23 cellular contexts compared by ENCODE assay signal in the genomic region with DNA sequence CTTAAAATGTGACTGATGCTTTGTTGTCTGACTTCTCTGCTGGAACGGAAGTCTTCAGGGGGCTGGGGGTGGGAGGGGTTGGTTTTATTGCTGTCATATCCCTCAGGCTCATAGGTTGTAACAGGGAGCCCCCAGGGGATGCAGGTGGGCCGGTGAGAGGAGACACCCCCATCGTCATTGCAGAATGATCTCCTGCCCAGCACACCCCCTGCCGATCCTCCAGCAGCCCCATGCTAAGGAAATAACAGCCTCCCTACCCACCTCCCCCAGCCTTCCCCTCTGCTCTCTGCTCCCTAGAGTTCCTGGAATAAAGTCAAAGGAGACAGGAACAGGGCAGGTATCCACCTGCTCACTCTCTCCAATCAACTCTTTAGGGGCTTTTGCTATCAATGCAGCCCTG.
"Had no signal": no experiment of that assay in that cellular context is flagged by ENCODE, and none has a peak within 500 bp of the region (broad histone marks: within the 10 kb centered on the region; RNA-seq: fewer than 3 reads in every experiment).

No MANE protein-coding gene starts in this region.

- H3K4me1 ChIP-seq: prostate gland had no signal

- H3K9ac ChIP-seq: neural progenitor cell had no signal

- H2AFZ ChIP-seq: neural progenitor cell had no signal

- H3K4me3 ChIP-seq: lower lobe of right lung, mucosa of descending colon, neural progenitor cell, prostate gland, right atrium auricular region, smooth muscle cell, suprapubic skin, transverse colon, vagina had no signal

- H3K36me3 Mint-ChIP-seq: naive B cell, neural progenitor cell had no signal

- H3K36me3 ChIP-seq: lower lobe of right lung, neural progenitor cell, prostate gland, right atrium auricular region, suprapubic skin, transverse colon, vagina had no signal

- H3K4me2 ChIP-seq: neural progenitor cell, smooth muscle cell had no signal

- H3K9me3 ChIP-seq: lower lobe of right lung, mucosa of descending colon, prostate gland, right atrium auricular region, suprapubic skin, transverse colon, vagina had no signal

- ATAC-seq: effector memory CD8-positive, alpha-beta T cell; left ventricle myocardium superior; lower lobe of right lung; mucosa of descending colon; sciatic nerve; stimulated activated naive CD8-positive, alpha-beta T cell treated with anti-CD3 and anti-CD28 coated beads, Interleukin-15, amount 100 ng/mL, for 72 hours had no signal

- DNase-seq: cortex of kidney; effector memory CD8-positive, alpha-beta T cell; hypothalamus; immature natural killer cell; left ventricle myocardium superior; lower lobe of right lung; mucosa of descending colon; naive B cell; stimulated activated CD4-positive, alpha-beta T cell treated with anti-CD3 and anti-CD28 coated beads, Interleukin-12 subunit alpha, Interleukin-12 subunit beta, amount 100 ng/mL, for 4 hours; stimulated activated CD4-positive, alpha-beta T cell treated with anti-CD3 and anti-CD28 coated beads, Interleukin-1b, Interleukin-23, amount 100 ng/mL, for 48 hours; stimulated activated CD4-positive, alpha-beta T cell treated with anti-CD3 and anti-CD28 coated beads, Interleukin-4, amount 100 ng/mL, for 1 hour; stimulated activated CD8-positive, alpha-beta memory T cell treated with anti-CD3 and anti-CD28 coated beads, Interleukin-4, amount 100 ng/mL, for 48 hours; stimulated activated naive CD4-positive, alpha-beta T cell; stimulated activated naive CD8-positive, alpha-beta T cell treated with anti-CD3 and anti-CD28 coated beads, Interleukin-15, amount 100 ng/mL, for 72 hours; transverse colon had no signal

- H3K9me3 Mint-ChIP-seq: effector memory CD8-positive, alpha-beta T cell; immature natural killer cell; nephron; neural progenitor cell; stimulated activated naive CD8-positive, alpha-beta T cell treated with anti-CD3 and anti-CD28 coated beads, Interleukin-15, amount 100 ng/mL, for 72 hours had no signal

- H3K4me3 Mint-ChIP-seq: effector memory CD8-positive, alpha-beta T cell; immature natural killer cell; naive B cell; nephron; neural progenitor cell; stimulated activated naive CD8-positive, alpha-beta T cell treated with anti-CD3 and anti-CD28 coated beads, Interleukin-15, amount 100 ng/mL, for 72 hours had no signal

- H3K27ac ChIP-seq: lower lobe of right lung, neural progenitor cell, prostate gland, right atrium auricular region, suprapubic skin, transverse colon, vagina had no signal

- H3K27me3 ChIP-seq: right atrium auricular region, vagina had no signal

- H3K27ac Mint-ChIP-seq: effector memory CD8-positive, alpha-beta T cell; immature natural killer cell; naive B cell; nephron; neural progenitor cell; stimulated activated naive CD8-positive, alpha-beta T cell treated with anti-CD3 and anti-CD28 coated beads, Interleukin-15, amount 100 ng/mL, for 72 hours had no signal
